ENCODE assay signal across 26 cellular contexts in genomic region chr10:68502846-68503245, GRCh38. TPM values are rescaled to one million over a fixed set of nuclear protein-coding genes. Genes with fewer than 3 reads are reported as not detected.
DNase-seq lines count a peak whose midpoint lies in the region; ATAC-seq, FAIRE-seq and TF ChIP-seq lines count a peak whose summit lies in the region.
"Had no signal": no experiment of that assay in that cellular context is flagged by ENCODE, and none has a peak within 500 bp of the region (broad histone marks: within the 10 kb centered on the region; RNA-seq: fewer than 3 reads in every experiment).

No MANE protein-coding gene starts in this region.

- DNase-seq in GM23338 (ENCODE audit: low spot score): no peak
- DNase-seq in effector memory CD8-positive, alpha-beta T cell: no peak
- DNase-seq: 8988T; ACHN; BE2C; C1 segment of cervical spinal cord; CD4-positive, alpha-beta memory T cell; CD4-positive, CD25-positive, alpha-beta regulatory T cell; CD8-positive, alpha-beta memory T cell; COR-L47; DMS 273 treated with DMSO at 0.1 percent for 48 hours; DMS153; DMS53; DMS79; DND-41; EL; GDM1 had no signal

- H3K79me2 ChIP-seq in GM23338 (replicated peaks; ENCODE audit: insufficient read depth): no peaks in the 10 kb centered on the region

- no peaks in the 10 kb centered on the region for H3K9me3 Mint-ChIP-seq in GM23338
- H3K9me3 Mint-ChIP-seq in effector memory CD8-positive, alpha-beta T cell: no peaks in the 10 kb centered on the region
- H3K9me3 Mint-ChIP-seq: CD14-positive monocyte; CD4-positive, alpha-beta memory T cell; CD4-positive, CD25-positive, alpha-beta regulatory T cell; CD8-positive, alpha-beta memory T cell had no signal

- no peak overlapping the region for H3K4me3 Mint-ChIP-seq in GM23338
- H3K4me3 Mint-ChIP-seq in effector memory CD8-positive, alpha-beta T cell: no peak overlapping the region
- H3K4me3 Mint-ChIP-seq: CD14-positive monocyte; CD4-positive, alpha-beta memory T cell; CD8-positive, alpha-beta memory T cell had no signal

- H3K36me3 ChIP-seq in GM23338 (ENCODE audit: insufficient read depth) (no peaks in the 10 kb centered on the region), HEK293 (ENCODE audit: control insufficient read depth in 2 of 2, insufficient read depth in 1 of 2, low read length in 2 of 2) (peaks cover 20 to 22% of the 10 kb centered on the region in 2 experiments; a peak in 2 of 3 replicates)
- H3K36me3 ChIP-seq: BE2C had no signal

- H3K4me3 ChIP-seq in GM23338 (no peak overlapping the region), HEK293 (ENCODE audit: low read depth, low read length) (no peak overlapping the region)
- H3K4me3 ChIP-seq: BLaER1, GM12878 had no signal

- FAIRE-seq in islet of Langerhans (lab: Jason Lieb, UNC): peak; percentile 30
- FAIRE-seq: A204.1, GM12878, GM12892, GM18507 had no signal

- POLR2A ChIA-PET in HEK293 (lab: Yijun Ruan, JAX): no interaction called here

- 0 out of 2 replicates have a peak, but pooled peaks cover 3% of the 10 kb centered on the region for H3F3A ChIP-seq in GM23338 (replicated peaks; ENCODE audit: low read depth)

- TF ChIP-seq CTCF in GM23338 (conservative IDR thresholded peaks at IDR 0.05; ENCODE audit: low read depth in 2 of 2) (no peak), HEK293 (tag by site-specific recombination; IDR thresholded peaks at IDR 0.05) (no peak)

- H3K9me2 ChIP-seq in GM23338 (ENCODE audit: insufficient read depth): no peaks in the 10 kb centered on the region

- H4K20me1 ChIP-seq in GM23338 (replicated peaks; ENCODE audit: insufficient read depth): no peaks in the 10 kb centered on the region
- H4K20me1 ChIP-seq: BLaER1 had no signal

- CTCF ChIA-PET in HEK293 (lab: Yijun Ruan, JAX): interaction anchor here (0.6 kb wide), 1 partner anchor 111 kb away, joined by 6 read pairs; no protein-coding TSS in a partner anchor

- no peak for ATAC-seq in GM23338
- no peak for ATAC-seq in effector memory CD8-positive, alpha-beta T cell (replicated peaks)
- ATAC-seq in HG02759 (IDR thresholded peaks at IDR 0.05; ENCODE audit: unreplicated experiment): no peak
- ATAC-seq: GM12878 had no signal

- H3K27me3 ChIP-seq in GM23338 (ENCODE audit: insufficient read depth): no peaks in the 10 kb centered on the region
- H3K27me3 ChIP-seq: BE2C, BLaER1 had no signal

- H3K4me1 ChIP-seq in GM23338 (ENCODE audit: insufficient read depth) (no peaks in the 10 kb centered on the region), HEK293 (ENCODE audit: control insufficient read depth, insufficient read depth, low read length) (no peaks in the 10 kb centered on the region)
- H3K4me1 ChIP-seq: BE2C, BLaER1 had no signal

- H3K9me3 ChIP-seq in HEK293 (ENCODE audit: control insufficient read depth, insufficient read depth, low read depth, low read length): no peaks in the 10 kb centered on the region
- H3K9me3 ChIP-seq: BE2C, BLaER1 had no signal

- H3K36me3 Mint-ChIP-seq in GM23338 (ENCODE audit: low read depth): peaks cover 6% of the 10 kb centered on the region; the same call in 1 of the 3 replicates
- peaks cover 60% of the 10 kb centered on the region for H3K36me3 Mint-ChIP-seq in effector memory CD8-positive, alpha-beta T cell (ENCODE audit: insufficient read depth)

- no peaks in the 10 kb centered on the region for H3K27me3 Mint-ChIP-seq in GM23338 (ENCODE audit: insufficient read depth, low read depth, poor library complexity)
- no peaks in the 10 kb centered on the region for H3K27me3 Mint-ChIP-seq in effector memory CD8-positive, alpha-beta T cell
- H3K27me3 Mint-ChIP-seq: CD4-positive, alpha-beta memory T cell; CD4-positive, CD25-positive, alpha-beta regulatory T cell had no signal

- H2AFZ ChIP-seq in GM23338: no peak overlapping the region

- no peak overlapping the region for H3K27ac Mint-ChIP-seq in GM23338
- no peak overlapping the region for H3K27ac Mint-ChIP-seq in effector memory CD8-positive, alpha-beta T cell
- H3K27ac Mint-ChIP-seq: CD4-positive, CD25-positive, alpha-beta regulatory T cell; CD8-positive, alpha-beta memory T cell had no signal

- no peak overlapping the region for H3K4me2 ChIP-seq in GM23338
- H3K4me2 ChIP-seq: BLaER1 had no signal

- peaks cover 3% of the 10 kb centered on the region; the same call in 1 of the 3 replicates for H3K4me1 Mint-ChIP-seq in GM23338
- H3K4me1 Mint-ChIP-seq in effector memory CD8-positive, alpha-beta T cell (ENCODE audit: low read depth in 2 of 2): peaks cover 0 to 4% of the 10 kb centered on the region in 2 donors
- H3K4me1 Mint-ChIP-seq: CD14-positive monocyte; CD8-positive, alpha-beta memory T cell had no signal

- H3K27ac ChIP-seq in GM23338 (ENCODE audit: low read depth): peak overlapping the region; percentile 40; the same call in 1 of the 2 replicates
- no peak overlapping the region for H3K27ac ChIP-seq in HEK293 (ENCODE audit: extremely low read depth, low read depth, low read length)
- H3K27ac ChIP-seq: BLaER1 had no signal

TF ChIP-seq in GM23338, 12 proteins besides CTCF, POLR2A, EP300 and RAD21:
- no peak for TF ChIP-seq POLR2AphosphoS5 (IDR thresholded peaks at IDR 0.05; ENCODE audit: low read depth)
- no peak for TF ChIP-seq EZH2phosphoT487 (IDR thresholded peaks at IDR 0.05; ENCODE audit: unreplicated experiment)
- TF ChIP-seq JUNB (IDR thresholded peaks at IDR 0.05; ENCODE audit: unreplicated experiment): no peak

TF ChIP-seq in HEK293, 187 proteins besides CTCF, POLR2A, EP300 and RAD21:
- TF ChIP-seq KLF7 (tag by site-specific recombination; IDR thresholded peaks at IDR 0.05; ENCODE audit: borderline replicate concordance) (no peak), PRDM1 (tag by site-specific recombination; IDR thresholded peaks at IDR 0.05) (0 out of 2 replicates have a peak, but pooled peaks have one; percentile 29)
TF ChIP-seq in HEK293: peak in this region for 1.

RNA-seq across cellular contexts. Expression of gene SLC25A16, which starts 24.5 kb away (rescaled TPM):
- 11.1 and 12.0 TPM in 2 replicates for total RNA-seq in GM23338 (2014; rRNA removed; shearing (Covaris generic))
- 7.1 and 7.2 TPM in 2 replicates for polyA plus RNA-seq in GM23338 (2016; fragmentation: Nextera tagmentation; extraction: Ambion mirVana)

RNA-seq across cellular contexts. Expression of gene DNA2, which starts 31.1 kb away (rescaled TPM):
- 46.9 and 49.3 TPM in 2 replicates for total RNA-seq in GM23338 (2014; rRNA removed; shearing (Covaris generic))
- polyA plus RNA-seq in GM23338 (2016; fragmentation: Nextera tagmentation; extraction: Ambion mirVana): 19.7 and 25.6 TPM in 2 replicates

RNA-seq across cellular contexts. Expression of gene TET1, which starts 57.3 kb away (rescaled TPM):
- 82.5 and 90.5 TPM in 2 replicates for total RNA-seq in GM23338 (2014; rRNA removed; shearing (Covaris generic))
- polyA plus RNA-seq in GM23338 (2016; fragmentation: Nextera tagmentation; extraction: Ambion mirVana): 32.5 and 37.2 TPM in 2 replicates
